1 cellular context compared by ENCODE assay signal in the genomic region with DNA sequence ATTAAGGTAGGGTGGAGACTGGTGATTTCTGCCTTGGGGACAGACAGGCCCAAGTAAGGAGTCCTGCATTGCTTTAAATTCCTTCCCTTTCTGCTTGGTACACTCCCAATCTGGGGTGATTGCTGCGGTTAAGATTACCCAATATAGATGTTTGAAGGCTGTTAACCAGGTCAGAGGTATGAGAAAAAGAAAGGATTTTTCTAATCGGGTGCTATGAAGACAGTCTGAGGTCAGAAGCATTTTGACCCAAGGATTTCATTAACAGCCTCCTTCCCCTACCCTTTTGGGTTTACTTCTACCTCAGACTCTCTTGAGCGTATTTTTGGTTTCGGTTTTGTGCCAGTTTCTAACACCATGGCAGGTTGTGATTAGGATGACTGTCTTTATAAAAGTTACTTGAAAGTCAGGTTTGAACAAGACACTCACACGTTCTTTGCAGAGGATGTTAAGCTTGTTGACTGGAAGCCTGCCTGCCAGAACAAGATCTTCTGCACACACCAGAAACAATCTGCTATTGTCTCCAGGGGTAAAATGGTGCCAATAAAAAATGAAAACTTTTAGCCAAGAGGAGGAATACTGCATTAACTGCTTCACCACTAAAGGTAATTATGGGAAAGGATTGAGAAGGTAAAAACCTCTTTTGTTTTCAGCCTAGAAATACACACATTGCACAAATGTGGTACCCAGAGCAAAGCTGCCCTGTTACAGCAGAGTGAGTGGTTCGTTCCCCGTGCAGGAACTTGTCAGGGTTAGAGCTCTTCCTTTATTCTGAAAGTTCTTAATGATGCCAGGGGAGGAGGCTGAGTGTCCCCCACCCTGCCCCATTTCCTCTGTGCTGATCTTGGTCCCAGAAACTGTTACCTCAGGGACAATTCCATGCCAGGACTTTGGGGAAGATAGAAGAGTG.
TF ChIP-seq lines count a peak whose summit lies in the region.

No MANE protein-coding gene starts in this region.

TF ChIP-seq in HepG2, 621 proteins besides CTCF, POLR2A, EP300 and RAD21 (continued from another document):
- TF ChIP-seq, protein P1, sequence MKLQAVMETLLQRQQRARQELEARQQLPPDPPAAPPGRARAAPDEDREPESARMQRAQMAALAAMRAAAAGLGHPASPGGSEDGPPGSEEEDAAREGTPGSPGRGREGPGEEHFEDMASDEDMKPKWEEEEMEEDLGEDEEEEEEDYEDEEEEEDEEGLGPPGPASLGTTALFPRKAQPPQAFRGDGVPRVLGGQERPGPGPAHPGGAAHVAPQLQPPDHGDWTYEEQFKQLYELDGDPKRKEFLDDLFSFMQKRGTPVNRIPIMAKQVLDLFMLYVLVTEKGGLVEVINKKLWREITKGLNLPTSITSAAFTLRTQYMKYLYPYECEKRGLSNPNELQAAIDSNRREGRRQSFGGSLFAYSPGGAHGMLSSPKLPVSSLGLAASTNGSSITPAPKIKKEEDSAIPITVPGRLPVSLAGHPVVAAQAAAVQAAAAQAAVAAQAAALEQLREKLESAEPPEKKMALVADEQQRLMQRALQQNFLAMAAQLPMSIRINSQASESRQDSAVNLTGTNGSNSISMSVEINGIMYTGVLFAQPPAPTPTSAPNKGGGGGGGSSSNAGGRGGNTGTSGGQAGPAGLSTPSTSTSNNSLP (IDR thresholded peaks at IDR 0.05; ENCODE audit: low read depth, low read length) = no peak
TF ChIP-seq in HepG2: peak in this region for 0.
